19 cellular contexts compared by ENCODE assay signal in genomic region chr22:47160781-47161520, GRCh38.
DNase-seq lines count a peak whose midpoint lies in the region; TF ChIP-seq lines count a peak whose summit lies in the region.
"Had no signal": no experiment of that assay in that cellular context is flagged by ENCODE, and none has a peak within 500 bp of the region (broad histone marks: within the 10 kb centered on the region; RNA-seq: fewer than 3 reads in every experiment).

No MANE protein-coding gene starts in this region.

- H3K27me3 Mint-ChIP-seq in endothelial cell (ENCODE audit: unreplicated experiment): peaks cover 4% of the 10 kb centered on the region
- H3K27me3 Mint-ChIP-seq: CD4-positive, alpha-beta memory T cell had no signal

- DNase-seq in NCI-H2171 treated with DMSO at 0.1 percent for 48 hours (lab: John Stamatoyannopoulos, UW): peak; percentile 7
- no peak for DNase-seq in NCI-H2171 (lab: John Stamatoyannopoulos, UW)
- no peak for DNase-seq in endothelial cell (ENCODE audit: low spot score)
- peak; percentile 34 for DNase-seq in sigmoid colon
- DNase-seq in NCI-H146 (lab: John Stamatoyannopoulos, UW): no peak
- no peak for DNase-seq in NCI-H510A (lab: John Stamatoyannopoulos, UW)
- no peak for DNase-seq in putamen (ENCODE audit: low spot score)
- DNase-seq: AML-193; CD4-positive, alpha-beta memory T cell; DMS153; GDM1; GM23248; NCI-H2029; NCI-H748 treated with DMSO at 0.1 percent for 48 hours; OCI-M1; SHP77 treated with DMSO at 0.1 percent for 48 hours had no signal

- H3K4me3 ChIP-seq in BLaER1 treated with 17β-estradiol and CSF1 and Interleukin-3, amounts not matched to agents 10 nM and 100 nM: no peak overlapping the region
- H3K4me3 ChIP-seq in sigmoid colon: no peak overlapping the region
- H3K4me3 ChIP-seq: GM23248, HAP-1 had no signal

- peaks cover 0 to 65% (median 9%) of the 10 kb centered on the region in 11 experiments; a peak in 13 of 22 replicates for H3K36me3 ChIP-seq in BLaER1 treated with 17β-estradiol and CSF1 and Interleukin-3, amounts not matched to agents 10 nM and 100 nM
- no peaks in the 10 kb centered on the region for H3K36me3 ChIP-seq in sigmoid colon
- H3K36me3 ChIP-seq: HAP-1 had no signal

- H3K4me2 ChIP-seq in BLaER1 treated with 17β-estradiol and CSF1 and Interleukin-3, amounts not matched to agents 10 nM and 100 nM: peak overlapping the region in 9 of 11 experiments; percentile 12 to 78 (median 65); a peak in 16 of 22 replicates

- H3K4me3 Mint-ChIP-seq in endothelial cell (ENCODE audit: unreplicated experiment): no peak overlapping the region
- H3K4me3 Mint-ChIP-seq: CD4-positive, alpha-beta memory T cell had no signal

- peaks cover 4% of the 10 kb centered on the region for H3K9me3 Mint-ChIP-seq in endothelial cell (ENCODE audit: unreplicated experiment)

- H3K36me3 Mint-ChIP-seq in endothelial cell (ENCODE audit: low read depth, unreplicated experiment): no peaks in the 10 kb centered on the region

- H3K27ac Mint-ChIP-seq in endothelial cell (ENCODE audit: unreplicated experiment): peak overlapping the region; percentile 52

- intact Hi-C loops in sigmoid colon (cut with DNase I): no loop called here

- no peak for TF ChIP-seq CTCF in endothelial cell (IDR thresholded peaks at IDR 0.05; ENCODE audit: unreplicated experiment)
- TF ChIP-seq CTCF in sigmoid colon (IDR thresholded peaks at IDR 0.05): no peak

- peaks cover 13% of the 10 kb centered on the region for H3K4me1 Mint-ChIP-seq in endothelial cell (ENCODE audit: unreplicated experiment)

- H4K20me1 ChIP-seq in BLaER1 treated with 17β-estradiol and CSF1 and Interleukin-3, amounts not matched to agents 10 nM and 100 nM: peaks cover 60 to 98% (median 84%) of the 10 kb centered on the region in 11 experiments

- H3K4me1 ChIP-seq in BLaER1 treated with 17β-estradiol and CSF1 and Interleukin-3, amounts not matched to agents 10 nM and 100 nM: peaks cover 23 to 54% (median 47%) of the 10 kb centered on the region in 10 experiments
- H3K4me1 ChIP-seq in sigmoid colon: no peaks in the 10 kb centered on the region
- H3K4me1 ChIP-seq: HAP-1 had no signal

- no peak for TF ChIP-seq EP300 in sigmoid colon (IDR thresholded peaks at IDR 0.05)

- H3K9me3 ChIP-seq in BLaER1 treated with 17β-estradiol and CSF1 and Interleukin-3, amounts not matched to agents 10 nM and 100 nM (replicated peaks in 1 of 11): no peaks in the 10 kb centered on the region
- no peaks in the 10 kb centered on the region for H3K9me3 ChIP-seq in sigmoid colon
- H3K9me3 ChIP-seq: HAP-1 had no signal

- WGBS in sigmoid colon, 2 donors: 80 to 83% methylated on average over 15 of the region's 15 CpGs

- peaks cover 10 to 36% (median 23%) of the 10 kb centered on the region in 11 experiments; a peak in 21 of 22 replicates for H3K27me3 ChIP-seq in BLaER1 treated with 17β-estradiol and CSF1 and Interleukin-3, amounts not matched to agents 10 nM and 100 nM
- H3K27me3 ChIP-seq in sigmoid colon: no peaks in the 10 kb centered on the region

- no peak overlapping the region for H3K27ac ChIP-seq in BLaER1 treated with 17β-estradiol and CSF1 and Interleukin-3, amounts not matched to agents 10 nM and 100 nM
- no peak overlapping the region for H3K27ac ChIP-seq in sigmoid colon
- H3K27ac ChIP-seq: 22Rv1, GM23248 had no signal

- TF ChIP-seq POLR2A in sigmoid colon (IDR thresholded peaks at IDR 0.05): no peak

- H3K9ac ChIP-seq in BLaER1 treated with 17β-estradiol and CSF1 and Interleukin-3, amounts not matched to agents 10 nM and 100 nM: peak overlapping the region in 2 of 11 experiments; percentile 4 to 18; a peak in 2 of 22 replicates
- H3K9ac ChIP-seq: GM23248 had no signal

Comparison
In these comparisons a context has a peak if more than half of its experiments do, and no peak if none do; other contexts are left out.
1. DNase-seq: peak in NCI-H2171 treated with DMSO at 0.1 percent for 48 hours (single experiment) and sigmoid colon (single experiment); none in NCI-H2171 (single experiment), endothelial cell (single experiment), NCI-H146 (single experiment), NCI-H510A (single experiment) and putamen (single experiment).